Comparison of ENCODE assay signal across 9 cellular contexts in genomic region chr15:100627789-100628395, GRCh38. TPM values are rescaled to one million over a fixed set of nuclear protein-coding genes. Genes with fewer than 3 reads are reported as not detected.
DNase-seq lines count a peak whose midpoint lies in the region; ATAC-seq lines count a peak whose summit lies in the region.
"Had no signal": no experiment of that assay in that cellular context is flagged by ENCODE, and none has a peak within 500 bp of the region (broad histone marks: within the 10 kb centered on the region; RNA-seq: fewer than 3 reads in every experiment).

No MANE protein-coding gene starts in this region.

- H3K4me3 ChIP-seq in CD8-positive, alpha-beta memory T cell (ENCODE audit: low read length), result no peak overlapping the region
- H3K4me3 ChIP-seq in NT2/D1 (ENCODE audit: insufficient read length, low read depth), result no peak overlapping the region
- no peak overlapping the region for H3K4me3 ChIP-seq in naive thymus-derived CD4-positive, alpha-beta T cell (ENCODE audit: low read length)

- CTCF ChIA-PET in CD8-positive, alpha-beta memory T cell (lab: Charles Lee), result interaction anchor here (1.0 to 1.3 kb wide), 2 partner anchors 234 to 380 kb away, joined by 3 read pairs; no protein-coding TSS in a partner anchor
- CTCF ChIA-PET in naive thymus-derived CD4-positive, alpha-beta T cell (lab: Charles Lee), result interaction anchor here (1.2 to 1.4 kb wide), 3 partner anchors 11 to 248 kb away, joined by 3 to 8 read pairs (median 4); no protein-coding TSS in a partner anchor

- H3K27ac Mint-ChIP-seq in CD8-positive, alpha-beta memory T cell, result peak overlapping the region in 3 of 8 donors; percentile 4 to 44 (median 19)
- H3K27ac Mint-ChIP-seq in naive thymus-derived CD4-positive, alpha-beta T cell, result peak overlapping the region in 7 of 9 donors; percentile 10 to 57 (median 38)
- H3K27ac Mint-ChIP-seq in stimulated activated memory B cell treated with anti-CD40 and anti-IgM and Interleukin-4, amounts not matched to agents 10 μg/mL and 1 μg/mL and 100 μg/mL, for 72 hours, result no peak overlapping the region
- H3K27ac Mint-ChIP-seq: activated naive CD8-positive, alpha-beta T cell had no signal

- no peak overlapping the region for H3K4me3 Mint-ChIP-seq in CD8-positive, alpha-beta memory T cell
- no peak overlapping the region for H3K4me3 Mint-ChIP-seq in naive thymus-derived CD4-positive, alpha-beta T cell
- no peak overlapping the region for H3K4me3 Mint-ChIP-seq in stimulated activated memory B cell treated with anti-CD40 and anti-IgM and Interleukin-4, amounts not matched to agents 10 μg/mL and 1 μg/mL and 100 μg/mL, for 72 hours
- H3K4me3 Mint-ChIP-seq: activated naive CD8-positive, alpha-beta T cell had no signal

- no peak overlapping the region for H3K27ac ChIP-seq in CD8-positive, alpha-beta memory T cell (ENCODE audit: low read depth, low read length)
- no peak overlapping the region for H3K27ac ChIP-seq in epithelial cell of prostate
- H3K27ac ChIP-seq in naive thymus-derived CD4-positive, alpha-beta T cell (ENCODE audit: low read depth, low read length), result no peak overlapping the region

- intact Hi-C loops in naive thymus-derived CD4-positive, alpha-beta T cell (cut with micrococcal nuclease), result loop anchor here (1.0 to 5.0 kb wide), 4 partner anchors 245 to 629 kb away; partner anchors contain the start of gene LRRK1 (in 1 of the 2)

- peak; percentile 77 for ATAC-seq in GM19397 (IDR thresholded peaks at IDR 0.05; ENCODE audit: unreplicated experiment)
- peak; percentile 95 for ATAC-seq in naive thymus-derived CD4-positive, alpha-beta T cell
- ATAC-seq in stimulated activated memory B cell treated with anti-CD40 and anti-IgM and Interleukin-4, amounts not matched to agents 10 μg/mL and 1 μg/mL and 100 μg/mL, for 72 hours, result peak; percentile 73

- no peaks in the 10 kb centered on the region for H3K4me1 ChIP-seq in CD8-positive, alpha-beta memory T cell (ENCODE audit: insufficient read depth, low read length)
- H3K4me1 ChIP-seq in NT2/D1 (ENCODE audit: insufficient read depth, insufficient read length), result no peaks in the 10 kb centered on the region
- H3K4me1 ChIP-seq in naive thymus-derived CD4-positive, alpha-beta T cell (ENCODE audit: control insufficient read depth in 2 of 2, insufficient read depth in 2 of 2, low read length in 2 of 2), result no peaks in the 10 kb centered on the region

- peaks cover 30% of the 10 kb centered on the region for H3K36me3 ChIP-seq in CD8-positive, alpha-beta memory T cell (ENCODE audit: insufficient read depth, low read length)
- H3K36me3 ChIP-seq in NT2/D1 (ENCODE audit: insufficient read depth, insufficient read length, low read length), result peaks cover 35% of the 10 kb centered on the region
- peaks cover 0 to 33% (median 10%) of the 10 kb centered on the region in 3 experiments for H3K36me3 ChIP-seq in naive thymus-derived CD4-positive, alpha-beta T cell (ENCODE audit: control insufficient read depth in 2 of 3, insufficient read depth in 3 of 3, low read length in 3 of 3)

- H3K9me3 Mint-ChIP-seq in CD8-positive, alpha-beta memory T cell, result no peaks in the 10 kb centered on the region
- no peaks in the 10 kb centered on the region for H3K9me3 Mint-ChIP-seq in naive thymus-derived CD4-positive, alpha-beta T cell
- H3K9me3 Mint-ChIP-seq in stimulated activated memory B cell treated with anti-CD40 and anti-IgM and Interleukin-4, amounts not matched to agents 10 μg/mL and 1 μg/mL and 100 μg/mL, for 72 hours, result no peaks in the 10 kb centered on the region

- no peaks in the 10 kb centered on the region for H3K9me3 ChIP-seq in CD8-positive, alpha-beta memory T cell (ENCODE audit: low read length)
- H3K9me3 ChIP-seq in NT2/D1 (ENCODE audit: insufficient read depth, low read length), result no peaks in the 10 kb centered on the region
- no peaks in the 10 kb centered on the region for H3K9me3 ChIP-seq in naive thymus-derived CD4-positive, alpha-beta T cell (ENCODE audit: control insufficient read depth in 2 of 3, low read length in 3 of 3)

- peaks cover 0 to 46% (median 14%) of the 10 kb centered on the region in 3 donors for H3K36me3 Mint-ChIP-seq in CD8-positive, alpha-beta memory T cell
- H3K36me3 Mint-ChIP-seq in naive thymus-derived CD4-positive, alpha-beta T cell, result peaks cover 8 to 36% (median 25%) of the 10 kb centered on the region in 5 donors
- H3K36me3 Mint-ChIP-seq in stimulated activated memory B cell treated with anti-CD40 and anti-IgM and Interleukin-4, amounts not matched to agents 10 μg/mL and 1 μg/mL and 100 μg/mL, for 72 hours, result peaks cover 24% of the 10 kb centered on the region

- H3K9ac ChIP-seq in NT2/D1 (ENCODE audit: insufficient read length, low read depth), result no peak overlapping the region

- no peaks in the 10 kb centered on the region for H3K27me3 Mint-ChIP-seq in CD8-positive, alpha-beta memory T cell
- H3K27me3 Mint-ChIP-seq in naive thymus-derived CD4-positive, alpha-beta T cell, result no peaks in the 10 kb centered on the region
- H3K27me3 Mint-ChIP-seq in stimulated activated memory B cell treated with anti-CD40 and anti-IgM and Interleukin-4, amounts not matched to agents 10 μg/mL and 1 μg/mL and 100 μg/mL, for 72 hours, result no peaks in the 10 kb centered on the region
- H3K27me3 Mint-ChIP-seq: activated naive CD8-positive, alpha-beta T cell had no signal

- H3K4me1 Mint-ChIP-seq in CD8-positive, alpha-beta memory T cell, result peaks cover 13 to 47% (median 22%) of the 10 kb centered on the region in 3 donors
- peaks cover 17 to 46% (median 33%) of the 10 kb centered on the region in 7 donors for H3K4me1 Mint-ChIP-seq in naive thymus-derived CD4-positive, alpha-beta T cell
- peaks cover 13% of the 10 kb centered on the region for H3K4me1 Mint-ChIP-seq in stimulated activated memory B cell treated with anti-CD40 and anti-IgM and Interleukin-4, amounts not matched to agents 10 μg/mL and 1 μg/mL and 100 μg/mL, for 72 hours

- DNase-seq in CD8-positive, alpha-beta memory T cell, result peak; percentile 36 to 70 (median 47)
- DNase-seq in HK-2 (ENCODE audit: unreplicated experiment) (peak; percentile 37), NT2/D1 (ENCODE audit: low read depth, low spot score) (peak; percentile 58), epithelial cell of prostate (ENCODE audit: low read depth, low spot score) (peak; percentile 48)
- peak; percentile 32 for DNase-seq in activated CD8-positive, alpha-beta memory T cell treated with anti-CD3 and anti-CD28 coated beads, Interleukin-2, amount 50 U/mL, for 24 hours (ENCODE audit: extremely low read depth)
- peak; percentile 26 to 73 (median 63) for DNase-seq in naive thymus-derived CD4-positive, alpha-beta T cell

- no peaks in the 10 kb centered on the region for H3K27me3 ChIP-seq in CD8-positive, alpha-beta memory T cell (ENCODE audit: insufficient read depth, low read length, poor library complexity, severe bottlenecking)
- no peaks in the 10 kb centered on the region for H3K27me3 ChIP-seq in NT2/D1 (ENCODE audit: insufficient read depth, insufficient read length)
- no peaks in the 10 kb centered on the region for H3K27me3 ChIP-seq in naive thymus-derived CD4-positive, alpha-beta T cell (ENCODE audit: control insufficient read depth in 2 of 2, insufficient read depth in 2 of 2, low read length in 2 of 2)

- POLR2A ChIA-PET in CD8-positive, alpha-beta memory T cell (lab: Charles Lee), result no interaction called here
- POLR2A ChIA-PET in naive thymus-derived CD4-positive, alpha-beta T cell (lab: Charles Lee), result no interaction called here

RNA-seq across cellular contexts. Expression of gene ASB7, which starts 25.5 kb away (rescaled TPM):
- total RNA-seq in CD8-positive, alpha-beta memory T cell, result 10 to 100 TPM; 14.9 to 16.0 TPM
- 11.2 TPM for polyA plus RNA-seq in CD8-positive, alpha-beta memory T cell
- 10 to 100 TPM; 15.4 to 27.2 (median 18.9) TPM for total RNA-seq in naive thymus-derived CD4-positive, alpha-beta T cell
- 10 to 100 TPM; 11.8 to 17.6 TPM for polyA plus RNA-seq in naive thymus-derived CD4-positive, alpha-beta T cell

RNA-seq across cellular contexts. Expression of gene LINS1, which starts 25.9 kb away (rescaled TPM):
- total RNA-seq in CD8-positive, alpha-beta memory T cell, result 10 to 100 TPM; 29.6 to 31.0 TPM
- 46.1 TPM for polyA plus RNA-seq in CD8-positive, alpha-beta memory T cell
- total RNA-seq in naive thymus-derived CD4-positive, alpha-beta T cell, result 100 to 1,000 TPM in 1 of 5 experiments, 10 to 100 TPM in 4; 50.7 to 116 (median 76.9) TPM
- polyA plus RNA-seq in naive thymus-derived CD4-positive, alpha-beta T cell, result 100 to 1,000 TPM in 1 of 2 donors, 10 to 100 TPM in 1; 98.1 to 104 TPM
